In the genomic region with DNA sequence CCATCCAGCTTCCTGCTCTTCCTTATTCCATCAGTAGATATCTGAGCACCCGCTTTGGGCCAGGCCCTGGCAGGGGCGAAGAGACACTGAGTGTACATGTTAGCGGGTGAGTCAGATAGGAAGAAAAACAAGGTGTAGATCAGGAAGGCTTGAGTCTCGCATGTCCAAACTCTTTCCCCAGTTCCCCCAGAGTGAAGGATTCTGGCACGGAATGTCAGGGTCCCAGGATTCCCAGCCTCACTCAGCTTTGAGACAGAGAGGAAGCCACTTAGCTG, we compare ENCODE assay signal across 19 cellular contexts.
"Had no signal": no experiment of that assay in that cellular context is flagged by ENCODE, and none has a peak within 500 bp of the region (broad histone marks: within the 10 kb centered on the region; RNA-seq: fewer than 3 reads in every experiment).

No MANE protein-coding gene starts in this region.

- H3K27ac Mint-ChIP-seq: endodermal cell; natural killer cell; neural progenitor cell; stimulated activated effector memory CD8-positive, alpha-beta T cell treated with anti-CD3 and anti-CD28 coated beads, Interleukin-12 subunit alpha, Interleukin-12 subunit beta, amount 100 ng/mL, for 72 hours; stimulated activated naive CD8-positive, alpha-beta T cell treated with anti-CD3 and anti-CD28 coated beads, Interleukin-15, Interleukin-2, amounts not matched to agents 100 ng/mL and 50 ng/mL, for 24 hours had no signal

- H3K4me2 ChIP-seq: neural progenitor cell had no signal

- H3K4me3 ChIP-seq: heart left ventricle, mucosa of descending colon, neural progenitor cell, psoas muscle, right lobe of liver, tibial artery, upper lobe of left lung, vagina had no signal

- ATAC-seq: mucosa of descending colon; natural killer cell; psoas muscle; stimulated activated effector memory CD8-positive, alpha-beta T cell treated with anti-CD3 and anti-CD28 coated beads, Interleukin-12 subunit alpha, Interleukin-12 subunit beta, amount 100 ng/mL, for 72 hours had no signal

- H3K4me1 Mint-ChIP-seq: endodermal cell; natural killer cell; neural progenitor cell; stimulated activated effector memory CD8-positive, alpha-beta T cell treated with anti-CD3 and anti-CD28 coated beads, Interleukin-12 subunit alpha, Interleukin-12 subunit beta, amount 100 ng/mL, for 72 hours had no signal

- H3K36me3 Mint-ChIP-seq: natural killer cell; neural progenitor cell; stimulated activated effector memory CD8-positive, alpha-beta T cell treated with anti-CD3 and anti-CD28 coated beads, Interleukin-12 subunit alpha, Interleukin-12 subunit beta, amount 100 ng/mL, for 72 hours had no signal

- H3K9me3 Mint-ChIP-seq: endodermal cell; natural killer cell; neural progenitor cell; stimulated activated effector memory CD8-positive, alpha-beta T cell treated with anti-CD3 and anti-CD28 coated beads, Interleukin-12 subunit alpha, Interleukin-12 subunit beta, amount 100 ng/mL, for 72 hours; stimulated activated naive CD8-positive, alpha-beta T cell treated with anti-CD3 and anti-CD28 coated beads, Interleukin-15, Interleukin-2, amounts not matched to agents 100 ng/mL and 50 ng/mL, for 24 hours had no signal

- H3K79me2 ChIP-seq: parathyroid adenoma had no signal

- H3K27me3 Mint-ChIP-seq: stimulated activated naive CD8-positive, alpha-beta T cell treated with anti-CD3 and anti-CD28 coated beads, Interleukin-15, Interleukin-2, amounts not matched to agents 100 ng/mL and 50 ng/mL, for 24 hours had no signal

- H2AFZ ChIP-seq: neural progenitor cell, parathyroid adenoma had no signal

- H3K9ac ChIP-seq: neural progenitor cell, parathyroid adenoma had no signal

- H3K27me3 ChIP-seq: heart left ventricle, neural progenitor cell, right lobe of liver, tibial artery, upper lobe of left lung, vagina had no signal

- DNase-seq: effector CD4-positive, alpha-beta T cell; endodermal cell; heart left ventricle; hippocampal formation; mucosa of descending colon; natural killer cell; occipital lobe; psoas muscle; retina; right lobe of liver; stimulated activated CD4-positive, alpha-beta T cell treated with anti-CD3 and anti-CD28 coated beads, Interleukin-4, amount 100 ng/mL, for 1 hour; stimulated activated CD8-positive, alpha-beta memory T cell treated with anti-CD3 and anti-CD28 coated beads, Interleukin-4, amount 100 ng/mL, for 48 hours; tibial artery; upper lobe of left lung had no signal

- H3K36me3 ChIP-seq: heart left ventricle, neural progenitor cell, right lobe of liver, tibial artery, upper lobe of left lung, vagina had no signal

- H3K4me3 Mint-ChIP-seq: endodermal cell; natural killer cell; neural progenitor cell; stimulated activated effector memory CD8-positive, alpha-beta T cell treated with anti-CD3 and anti-CD28 coated beads, Interleukin-12 subunit alpha, Interleukin-12 subunit beta, amount 100 ng/mL, for 72 hours; stimulated activated naive CD8-positive, alpha-beta T cell treated with anti-CD3 and anti-CD28 coated beads, Interleukin-15, Interleukin-2, amounts not matched to agents 100 ng/mL and 50 ng/mL, for 24 hours had no signal

- H3K9me3 ChIP-seq: heart left ventricle, mucosa of descending colon, psoas muscle, right lobe of liver, tibial artery, upper lobe of left lung, vagina had no signal

- H3K4me1 ChIP-seq: neural progenitor cell, parathyroid adenoma, right lobe of liver, tibial artery had no signal

- H3K27ac ChIP-seq: neural progenitor cell, parathyroid adenoma, psoas muscle, tibial artery, vagina had no signal
